Comparison of ENCODE assay signal across 9 cellular contexts in genomic region chr11:64650923-64651523, GRCh38.
DNase-seq lines count a peak whose midpoint lies in the region; ATAC-seq and TF ChIP-seq lines count a peak whose summit lies in the region.
"Had no signal": no experiment of that assay in that cellular context is flagged by ENCODE, and none has a peak within 500 bp of the region (broad histone marks: within the 10 kb centered on the region; RNA-seq: fewer than 3 reads in every experiment).

No MANE protein-coding gene starts in this region.

- no peaks in the 10 kb centered on the region for H3K9me3 Mint-ChIP-seq in CD14-positive monocyte
- H3K9me3 Mint-ChIP-seq in stimulated activated naive CD8-positive, alpha-beta T cell treated with anti-CD3 and anti-CD28 coated beads, Interleukin-15, amount 100 ng/mL, for 72 hours = no peaks in the 10 kb centered on the region

- H3K9ac ChIP-seq in adipocyte (ENCODE audit: low read length) = no peak overlapping the region

- DNase-seq in CD14-positive monocyte (ENCODE audit: low spot score) (no peak), adipocyte (ENCODE audit: low read depth) (peak; percentile 21), lower lobe of right lung (no peak)
- DNase-seq in stimulated activated CD4-positive, alpha-beta T cell treated with anti-CD3 and anti-CD28 coated beads, Interleukin-4, amount 100 ng/mL, for 1 hour = no peak
- DNase-seq in stimulated activated naive CD8-positive, alpha-beta T cell treated with anti-CD3 and anti-CD28 coated beads, Interleukin-15, amount 100 ng/mL, for 72 hours = no peak
- DNase-seq: left cardiac atrium had no signal

- H3K27me3 Mint-ChIP-seq in CD14-positive monocyte (ENCODE audit: low read depth in 3 of 3) = peaks cover 4 to 5% (median 4%) of the 10 kb centered on the region in 3 donors
- peaks cover 39% of the 10 kb centered on the region for H3K27me3 Mint-ChIP-seq in stimulated activated naive CD8-positive, alpha-beta T cell treated with anti-CD3 and anti-CD28 coated beads, Interleukin-15, amount 100 ng/mL, for 72 hours

- H3K4me3 ChIP-seq in HEK293 (ENCODE audit: low read depth, low read length) (no peak overlapping the region), adipocyte (ENCODE audit: low read length) (no peak overlapping the region), lower lobe of right lung (no peak overlapping the region)

- H3K4me3 Mint-ChIP-seq in CD14-positive monocyte = no peak overlapping the region
- H3K4me3 Mint-ChIP-seq in stimulated activated naive CD8-positive, alpha-beta T cell treated with anti-CD3 and anti-CD28 coated beads, Interleukin-15, amount 100 ng/mL, for 72 hours = no peak overlapping the region

- no peak overlapping the region for H3K27ac ChIP-seq in HEK293 (ENCODE audit: extremely low read depth, low read depth, low read length)
- no peak overlapping the region for H3K27ac ChIP-seq in lower lobe of right lung

- no peaks in the 10 kb centered on the region for H3K4me1 ChIP-seq in HEK293 (ENCODE audit: control insufficient read depth, insufficient read depth, low read length)
- peaks cover 5% of the 10 kb centered on the region for H3K4me1 ChIP-seq in adipocyte (ENCODE audit: control insufficient read depth, insufficient read depth, low read length)
- H3K4me1 ChIP-seq in lower lobe of right lung = peaks cover 20% of the 10 kb centered on the region

- H3K4me1 Mint-ChIP-seq in CD14-positive monocyte = peaks cover 39% of the 10 kb centered on the region
- peaks cover 7% of the 10 kb centered on the region for H3K4me1 Mint-ChIP-seq in stimulated activated naive CD8-positive, alpha-beta T cell treated with anti-CD3 and anti-CD28 coated beads, Interleukin-15, amount 100 ng/mL, for 72 hours

- H3K27me3 ChIP-seq in adipocyte (replicated peaks; ENCODE audit: control insufficient read depth, insufficient read depth, low read length) = peaks cover 34% of the 10 kb centered on the region
- H3K27me3 ChIP-seq in lower lobe of right lung (ENCODE audit: low read depth) = peaks cover 4% of the 10 kb centered on the region

- no peaks in the 10 kb centered on the region for H3K36me3 Mint-ChIP-seq in CD14-positive monocyte

- intact Hi-C loops in CD14-positive monocyte (cut with micrococcal nuclease) = loop anchor here (5.0 kb wide), 4 partner anchors 36 to 164 kb away; partner anchors contain the start of gene NRXN2 (in 1 of the 2)
- intact Hi-C loops in lower lobe of right lung (cut with DNase I) = loop anchor here (5.0 kb wide), 1 partner anchor 99 kb away; no protein-coding TSS in a partner anchor

- CTCF ChIA-PET in HEK293 (lab: Yijun Ruan, JAX) = interaction anchor here (0.5 to 9.8 kb wide), 29 partner anchors 8 to 350 kb away, joined by 3 to 90 read pairs (median 4); no protein-coding TSS in a partner anchor

- TF ChIP-seq CTCF in CD14-positive monocyte (IDR thresholded peaks at IDR 0.05) (peak; percentile 88), HEK293 (tag by site-specific recombination; IDR thresholded peaks at IDR 0.05) (no peak), lower lobe of right lung (IDR thresholded peaks at IDR 0.05) (peak; percentile 24)

- POLR2A ChIA-PET in HEK293 (lab: Yijun Ruan, JAX) = no interaction called here

- ATAC-seq in lower lobe of right lung (no peak), HG02884 (IDR thresholded peaks at IDR 0.05; ENCODE audit: unreplicated experiment) (no peak), GM18517 (IDR thresholded peaks at IDR 0.05; ENCODE audit: unreplicated experiment) (no peak)
- no peak for ATAC-seq in stimulated activated naive CD8-positive, alpha-beta T cell treated with anti-CD3 and anti-CD28 coated beads, Interleukin-15, amount 100 ng/mL, for 72 hours

- H3K9me3 ChIP-seq in HEK293 (ENCODE audit: control insufficient read depth, insufficient read depth, low read depth, low read length) = no peaks in the 10 kb centered on the region
- H3K9me3 ChIP-seq in adipocyte (ENCODE audit: control insufficient read depth, low read length) = no peaks in the 10 kb centered on the region
- H3K9me3 ChIP-seq in lower lobe of right lung = no peaks in the 10 kb centered on the region

- H3K36me3 ChIP-seq in HEK293 (ENCODE audit: control insufficient read depth in 2 of 2, insufficient read depth in 1 of 2, low read length in 2 of 2) (no peaks in the 10 kb centered on the region), adipocyte (ENCODE audit: control insufficient read depth, insufficient read depth, low read length, severe bottlenecking) (no peaks in the 10 kb centered on the region), lower lobe of right lung (no peaks in the 10 kb centered on the region)

- peak overlapping the region in 2 of 7 donors; percentile 34 to 45 for H3K27ac Mint-ChIP-seq in CD14-positive monocyte
- peak overlapping the region in 1 of 2 donors; percentile 59 for H3K27ac Mint-ChIP-seq in stimulated activated naive CD8-positive, alpha-beta T cell treated with anti-CD3 and anti-CD28 coated beads, Interleukin-15, amount 100 ng/mL, for 72 hours

TF ChIP-seq in HEK293, 187 proteins besides CTCF, POLR2A, EP300 and RAD21:
- TF ChIP-seq ZNF654 (tag by site-specific recombination; IDR thresholded peaks at IDR 0.05; ENCODE audit: low read depth) = peak; percentile 22; the same call in 1 of the 2 replicates
- TF ChIP-seq ZNF10 (tag by site-specific recombination; IDR thresholded peaks at IDR 0.05) = 0 out of 2 replicates have a peak, but pooled peaks have one; percentile 49
- TF ChIP-seq IKZF3 (tag by site-specific recombination; IDR thresholded peaks at IDR 0.05) = no peak
- no peak for TF ChIP-seq ZNF530 (tag by site-specific recombination; IDR thresholded peaks at IDR 0.05; ENCODE audit: low read depth)
